ENCODE assay signal across 18 cellular contexts in genomic region chr17:73632513-73632912, GRCh38. TPM values are rescaled to one million over a fixed set of nuclear protein-coding genes. Genes with fewer than 3 reads are reported as not detected.
A peak's percentile ranks its signal among the peaks of the same experiment; 100 is the strongest.
DNase-seq lines count a peak whose midpoint lies in the region; ATAC-seq and TF ChIP-seq lines count a peak whose summit lies in the region.
"Had no signal": no experiment of that assay in that cellular context is flagged by ENCODE, and none has a peak within 500 bp of the region (broad histone marks: within the 10 kb centered on the region; RNA-seq: fewer than 3 reads in every experiment).

No MANE protein-coding gene starts in this region.

- 79 to 83% methylated on average over 1 to 2 of the region's 2 CpGs for WGBS in endodermal cell (ENCODE audit: insufficient coverage in 1 of 2, insufficient read length in 1 of 2), 2 experiments

- H3K9me3 Mint-ChIP-seq in activated naive CD8-positive, alpha-beta T cell treated with anti-CD3 and anti-CD28 coated beads, Interleukin-2, amount 50 U/mL, for 24 hours: no peaks in the 10 kb centered on the region
- no peaks in the 10 kb centered on the region for H3K9me3 Mint-ChIP-seq in activated naive CD8-positive, alpha-beta T cell treated with anti-CD3 and anti-CD28 coated beads for 36 hours
- H3K9me3 Mint-ChIP-seq in IgD-negative memory B cell: no peaks in the 10 kb centered on the region
- no peaks in the 10 kb centered on the region for H3K9me3 Mint-ChIP-seq in endodermal cell
- no peaks in the 10 kb centered on the region for H3K9me3 Mint-ChIP-seq in stimulated activated effector memory CD8-positive, alpha-beta T cell treated with anti-CD3 and anti-CD28 coated beads, Interleukin-12 subunit alpha, Interleukin-12 subunit beta, amount 100 ng/mL, for 72 hours
- H3K9me3 Mint-ChIP-seq: CD4-positive, CD25-positive, alpha-beta regulatory T cell; CD8-positive, alpha-beta memory T cell had no signal

- no peak for TF ChIP-seq CTCF in endodermal cell (conservative IDR thresholded peaks at IDR 0.05)

- H3K36me3 ChIP-seq in endodermal cell (ENCODE audit: control insufficient read depth, insufficient read depth, low read length): no peaks in the 10 kb centered on the region
- H3K36me3 ChIP-seq: BE2C, HAP-1 had no signal

- no peak for DNase-seq in activated naive CD8-positive, alpha-beta T cell treated with anti-CD3 and anti-CD28 coated beads, Interleukin-2, amount 50 U/mL, for 24 hours
- DNase-seq in activated naive CD8-positive, alpha-beta T cell treated with anti-CD3 and anti-CD28 coated beads for 36 hours: no peak
- peak; percentile 9 for DNase-seq in endodermal cell
- DNase-seq in stimulated activated effector memory CD8-positive, alpha-beta T cell treated with anti-CD3 and anti-CD28 coated beads, Interleukin-12 subunit alpha, Interleukin-12 subunit beta, amount 100 ng/mL, for 72 hours (ENCODE audit: low spot score in 2 of 2): no peak
- DNase-seq in stimulated activated CD4-positive, alpha-beta T cell treated with anti-CD3 and anti-CD28 coated beads, Interleukin-4, amount 100 ng/mL, for 4 hours: no peak
- DNase-seq: ACHN; BE2C; C1 segment of cervical spinal cord; CD4-positive, CD25-positive, alpha-beta regulatory T cell; CD8-positive, alpha-beta memory T cell; COR-L47; DMS 273 treated with DMSO at 0.1 percent for 48 hours; DMS53; GM23248 had no signal

- no peaks in the 10 kb centered on the region for H3K36me3 Mint-ChIP-seq in activated naive CD8-positive, alpha-beta T cell treated with anti-CD3 and anti-CD28 coated beads, Interleukin-2, amount 50 U/mL, for 24 hours (ENCODE audit: low read depth)
- H3K36me3 Mint-ChIP-seq in activated naive CD8-positive, alpha-beta T cell treated with anti-CD3 and anti-CD28 coated beads for 36 hours: no peaks in the 10 kb centered on the region
- H3K36me3 Mint-ChIP-seq in IgD-negative memory B cell (peaks cover 2% of the 10 kb centered on the region), endodermal cell (ENCODE audit: low read depth) (no peaks in the 10 kb centered on the region)
- H3K36me3 Mint-ChIP-seq in stimulated activated effector memory CD8-positive, alpha-beta T cell treated with anti-CD3 and anti-CD28 coated beads, Interleukin-12 subunit alpha, Interleukin-12 subunit beta, amount 100 ng/mL, for 72 hours: no peaks in the 10 kb centered on the region
- H3K36me3 Mint-ChIP-seq: CD4-positive, CD25-positive, alpha-beta regulatory T cell; CD8-positive, alpha-beta memory T cell had no signal

- H3K4me1 ChIP-seq in endodermal cell (ENCODE audit: control insufficient read depth, insufficient read depth, low read length): peaks cover 3% of the 10 kb centered on the region
- H3K4me1 ChIP-seq: BE2C, HAP-1 had no signal

- no peak overlapping the region for H3K4me3 ChIP-seq in endodermal cell (ENCODE audit: low read length)
- H3K4me3 ChIP-seq: GM23248, HAP-1 had no signal

- ATAC-seq in activated naive CD8-positive, alpha-beta T cell treated with anti-CD3 and anti-CD28 coated beads, Interleukin-2, amount 50 U/mL, for 24 hours: peak; percentile 34
- ATAC-seq in stimulated activated effector memory CD8-positive, alpha-beta T cell treated with anti-CD3 and anti-CD28 coated beads, Interleukin-12 subunit alpha, Interleukin-12 subunit beta, amount 100 ng/mL, for 72 hours: peak; percentile 48
- ATAC-seq in GM18907 (IDR thresholded peaks at IDR 0.05; ENCODE audit: unreplicated experiment): no peak

- H3K9me3 ChIP-seq in endodermal cell (ENCODE audit: control insufficient read depth, low read length): no peaks in the 10 kb centered on the region
- H3K9me3 ChIP-seq: BE2C, HAP-1 had no signal

- H3K4me3 Mint-ChIP-seq in activated naive CD8-positive, alpha-beta T cell treated with anti-CD3 and anti-CD28 coated beads, Interleukin-2, amount 50 U/mL, for 24 hours: no peak overlapping the region
- H3K4me3 Mint-ChIP-seq in activated naive CD8-positive, alpha-beta T cell treated with anti-CD3 and anti-CD28 coated beads for 36 hours: no peak overlapping the region
- H3K4me3 Mint-ChIP-seq in IgD-negative memory B cell (no peak overlapping the region), endodermal cell (no peak overlapping the region)
- no peak overlapping the region for H3K4me3 Mint-ChIP-seq in stimulated activated effector memory CD8-positive, alpha-beta T cell treated with anti-CD3 and anti-CD28 coated beads, Interleukin-12 subunit alpha, Interleukin-12 subunit beta, amount 100 ng/mL, for 72 hours
- H3K4me3 Mint-ChIP-seq: CD4-positive, CD25-positive, alpha-beta regulatory T cell; CD8-positive, alpha-beta memory T cell had no signal

- H3K27ac Mint-ChIP-seq in activated naive CD8-positive, alpha-beta T cell treated with anti-CD3 and anti-CD28 coated beads, Interleukin-2, amount 50 U/mL, for 24 hours: no peak overlapping the region
- H3K27ac Mint-ChIP-seq in activated naive CD8-positive, alpha-beta T cell treated with anti-CD3 and anti-CD28 coated beads for 36 hours: no peak overlapping the region
- H3K27ac Mint-ChIP-seq in IgD-negative memory B cell (peak overlapping the region in 2 of 3 donors; percentile 41 to 91), endodermal cell (no peak overlapping the region)
- H3K27ac Mint-ChIP-seq in stimulated activated effector memory CD8-positive, alpha-beta T cell treated with anti-CD3 and anti-CD28 coated beads, Interleukin-12 subunit alpha, Interleukin-12 subunit beta, amount 100 ng/mL, for 72 hours: no peak overlapping the region

- no peak overlapping the region for H3K9ac ChIP-seq in endodermal cell (ENCODE audit: extremely low read depth, low read length, poor library complexity, severe bottlenecking)
- H3K9ac ChIP-seq: GM23248 had no signal

- H3K27ac ChIP-seq in endodermal cell (ENCODE audit: low read depth, low read length): no peak overlapping the region
- H3K27ac ChIP-seq: GM23248, HL-60 had no signal

- H3K27me3 ChIP-seq in endodermal cell (ENCODE audit: control insufficient read depth, insufficient read depth, low read length, poor library complexity, severe bottlenecking): no peaks in the 10 kb centered on the region
- H3K27me3 ChIP-seq: BE2C had no signal

- H3K27me3 Mint-ChIP-seq in activated naive CD8-positive, alpha-beta T cell treated with anti-CD3 and anti-CD28 coated beads, Interleukin-2, amount 50 U/mL, for 24 hours: no peaks in the 10 kb centered on the region
- no peaks in the 10 kb centered on the region for H3K27me3 Mint-ChIP-seq in activated naive CD8-positive, alpha-beta T cell treated with anti-CD3 and anti-CD28 coated beads for 36 hours
- H3K27me3 Mint-ChIP-seq in IgD-negative memory B cell (no peaks in the 10 kb centered on the region), endodermal cell (ENCODE audit: insufficient read depth) (peaks cover 12% of the 10 kb centered on the region)

- peaks cover 3% of the 10 kb centered on the region for H3K4me1 Mint-ChIP-seq in activated naive CD8-positive, alpha-beta T cell treated with anti-CD3 and anti-CD28 coated beads, Interleukin-2, amount 50 U/mL, for 24 hours
- H3K4me1 Mint-ChIP-seq in activated naive CD8-positive, alpha-beta T cell treated with anti-CD3 and anti-CD28 coated beads for 36 hours: peaks cover 2% of the 10 kb centered on the region
- H3K4me1 Mint-ChIP-seq in IgD-negative memory B cell: peaks cover 5 to 14% (median 8%) of the 10 kb centered on the region in 3 donors
- peaks cover 4% of the 10 kb centered on the region for H3K4me1 Mint-ChIP-seq in endodermal cell
- no peaks in the 10 kb centered on the region for H3K4me1 Mint-ChIP-seq in stimulated activated effector memory CD8-positive, alpha-beta T cell treated with anti-CD3 and anti-CD28 coated beads, Interleukin-12 subunit alpha, Interleukin-12 subunit beta, amount 100 ng/mL, for 72 hours
- H3K4me1 Mint-ChIP-seq: CD4-positive, CD25-positive, alpha-beta regulatory T cell; CD8-positive, alpha-beta memory T cell had no signal

RNA-seq across cellular contexts. Expression of gene SDK2, which starts 11.7 kb away (rescaled TPM):
- 1 to 10 TPM; 1.4 to 1.6 TPM for total RNA-seq in activated naive CD8-positive, alpha-beta T cell treated with anti-CD3 and anti-CD28 coated beads for 36 hours
- polyA plus RNA-seq in IgD-negative memory B cell: 3.3 TPM
- 1 to 10 TPM; 5.9 to 7.0 TPM for total RNA-seq in endodermal cell
- polyA plus RNA-seq in endodermal cell (2013, experiment 1 of 2): 44.6 TPM
- 44.2 TPM for polyA plus RNA-seq in endodermal cell (2013, experiment 2 of 2)

Comparison
In these comparisons a context has a peak if more than half of its experiments do, and no peak if none do; other contexts are left out.
1. H3K27ac Mint-ChIP-seq: peak in IgD-negative memory B cell (2 of 3); none in activated naive CD8-positive, alpha-beta T cell treated with anti-CD3 and anti-CD28 coated beads, Interleukin-2, amount 50 U/mL, for 24 hours (single experiment), activated naive CD8-positive, alpha-beta T cell treated with anti-CD3 and anti-CD28 coated beads for 36 hours (single experiment), endodermal cell (single experiment) and stimulated activated effector memory CD8-positive, alpha-beta T cell treated with anti-CD3 and anti-CD28 coated beads, Interleukin-12 subunit alpha, Interleukin-12 subunit beta, amount 100 ng/mL, for 72 hours (single experiment).